8 cellular contexts compared by ENCODE assay signal in the genomic region with DNA sequence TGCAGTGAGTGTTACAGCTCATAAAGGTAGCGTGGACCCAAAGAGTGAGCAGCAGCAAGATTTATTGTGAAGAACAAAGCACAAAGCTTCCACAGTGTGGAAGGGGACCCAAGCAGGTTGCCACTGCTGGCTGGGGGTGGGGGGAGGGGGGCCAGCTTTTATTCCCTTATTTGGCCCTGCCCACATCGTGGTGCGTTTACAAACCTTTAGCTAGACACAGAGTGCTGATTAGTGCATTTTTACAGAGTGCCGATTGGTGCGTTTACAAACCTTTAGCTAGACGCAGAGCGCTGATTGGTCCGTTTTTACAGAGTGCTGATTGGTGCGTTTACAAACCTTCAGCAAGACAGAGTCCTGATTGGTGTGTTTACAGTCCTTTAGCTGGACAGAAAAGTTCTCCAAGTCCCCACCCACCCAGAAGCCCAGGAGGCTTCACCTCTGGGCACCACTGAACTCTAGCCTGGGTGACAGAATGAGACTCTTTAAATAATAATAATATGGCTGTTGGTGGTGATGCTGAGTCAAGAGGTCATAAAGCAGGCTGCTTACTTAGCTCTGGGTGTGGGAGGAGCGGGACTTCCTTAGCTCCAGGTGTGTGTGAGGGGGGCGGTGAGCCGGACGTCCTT. TPM values are rescaled to one million over a fixed set of nuclear protein-coding genes. Genes with fewer than 3 reads are reported as not detected.
DNase-seq lines count a peak whose midpoint lies in the region; ATAC-seq and TF ChIP-seq lines count a peak whose summit lies in the region.
"Not testable (repeated sequence)": the region's sequence is repeated elsewhere in the genome, so short reads cannot be mapped to it uniquely, and the experiment has no call there.

No MANE protein-coding gene starts in this region.

- H4K8ac ChIP-seq in H9 (replicated peaks; ENCODE audit: insufficient read length, low read depth, low read length); neuronal stem cell (ENCODE audit: low read depth, low read length): not testable (repeated sequence)

- H2BK12ac ChIP-seq in H9 (ENCODE audit: insufficient read length, low read depth, low read length); neuronal stem cell (ENCODE audit: low read length): not testable (repeated sequence)

- H3K4me1 ChIP-seq in H9 (ENCODE audit: insufficient read depth, low read length), result not testable (repeated sequence)
- H3K4me1 ChIP-seq in heart right ventricle (peaks cover 11 to 61% (median 36%) of the 10 kb centered on the region in 9 donors), neuronal stem cell (ENCODE audit: control insufficient read depth in 2 of 2, insufficient read depth in 1 of 2, low read depth in 1 of 2, low read length in 2 of 2) (peaks cover 13 to 14% of the 10 kb centered on the region in 2 donors), upper lobe of left lung (peaks cover 17 to 35% (median 25%) of the 10 kb centered on the region in 4 donors)

- not testable (repeated sequence) for TF ChIP-seq POLR2A in upper lobe of left lung (IDR thresholded peaks at IDR 0.05)

- H4K91ac ChIP-seq in H9 (ENCODE audit: insufficient read length, low read depth, low read length); neuronal stem cell (ENCODE audit: low read depth, low read length, poor library complexity): not testable (repeated sequence)

- peak overlapping the region in 1 of 3 experiments; percentile 74; a peak in 4 of 7 replicates for H3K27ac Mint-ChIP-seq in H9

- intact Hi-C loops in heart right ventricle (cut with DNase I), result loop anchor here in 5 of 10 donors (5.0 to 10.0 kb wide), 4 partner anchors 36 to 168 kb away; partner anchors contain the start of gene ESYT2 (in 3 of the 5)

- not testable (repeated sequence) for H3K27ac ChIP-seq in H9 (ENCODE audit: insufficient read length, low read depth, low read length); neuronal stem cell (replicated peaks; ENCODE audit: low read length)
- H3K27ac ChIP-seq in heart right ventricle (peak overlapping the region; percentile 85 to 98 (median 92)), upper lobe of left lung (peak overlapping the region; percentile 83 to 92 (median 85))

- not testable (repeated sequence) for H3K56ac ChIP-seq in H9 (ENCODE audit: insufficient read length, low read depth, low read length)

- not testable (repeated sequence) for H3K9me3 Mint-ChIP-seq in H9

- TF ChIP-seq CTCF in GM12865 (IDR thresholded peaks at IDR 0.05; ENCODE audit: insufficient read depth, low read depth, low read length, missing control alignments); H9 (conservative IDR thresholded peaks at IDR 0.05); heart right ventricle (IDR thresholded peaks at IDR 0.05); upper lobe of left lung (IDR thresholded peaks at IDR 0.05): not testable (repeated sequence)

- not testable (repeated sequence) for H2AFZ ChIP-seq in H9 (ENCODE audit: low read length); neuronal stem cell (ENCODE audit: low read length)

- DNase-seq in GM12865 (ENCODE audit: low read depth); neuronal stem cell (ENCODE audit: low spot score); upper lobe of left lung: not testable (repeated sequence)
- DNase-seq in H9 (peak; percentile 73), HT1080 (ENCODE audit: low read depth) (peak; percentile 56), SW480 (ENCODE audit: low spot score) (peak; percentile 80), astrocyte of the hippocampus (ENCODE audit: low read depth, low spot score) (peak; percentile 35), heart right ventricle (peak in 1 of 2 donors; percentile 54)

- H3K4me3 Mint-ChIP-seq in H9, result peak overlapping the region; percentile 69 to 83

- WGBS in H9 (ENCODE audit: extremely low coverage, insufficient read length, low lambda C conversion rate), result no CpG with 5 or more reads among the region's 13 CpGs
- WGBS in heart right ventricle, 2 donors, result 59 to 65% methylated on average over 13 of the region's 13 CpGs
- no CpG with 5 or more reads among the region's 13 CpGs for WGBS in neuronal stem cell (ENCODE audit: extremely low coverage in 2 of 2, insufficient read length in 2 of 2, insufficient replicate concordance in 1 of 2), 2 donors
- 66 to 85% methylated on average over 8 to 13 of the region's 13 CpGs for WGBS in upper lobe of left lung, 2 donors

- not testable (repeated sequence) for H3K23me2 ChIP-seq in H9 (ENCODE audit: insufficient read length, low read depth, low read length, poor library complexity, severe bottlenecking)

- not testable (repeated sequence) for H3K18ac ChIP-seq in H9 (ENCODE audit: insufficient read length, low read depth, low read length); neuronal stem cell (ENCODE audit: low read length)

- H3K9me3 ChIP-seq in H9 (ENCODE audit: control insufficient read depth, low read depth, low read length); heart right ventricle; neuronal stem cell (replicated peaks in 1 of 2; ENCODE audit: control insufficient read depth in 2 of 2, insufficient read depth in 1 of 2, low read depth in 1 of 2, low read length in 2 of 2); upper lobe of left lung: not testable (repeated sequence)

- not testable (repeated sequence) for H2BK5ac ChIP-seq in H9 (ENCODE audit: insufficient read length, low read length); neuronal stem cell (ENCODE audit: low read length)

- not testable (repeated sequence) for H3K9ac ChIP-seq in H9 (ENCODE audit: extremely low read depth, insufficient read length, low read length); neuronal stem cell (ENCODE audit: low read depth, low read length, poor library complexity)

- not testable (repeated sequence) for H3K27me3 Mint-ChIP-seq in H9 (ENCODE audit: low read depth)

- ATAC-seq in heart right ventricle, result peak in 4 of 8 donors; percentile 3 to 33 (median 14)
- not testable (repeated sequence) for ATAC-seq in upper lobe of left lung (ENCODE audit: low FRiP score in 2 of 2)

- not testable (repeated sequence) for H4K5ac ChIP-seq in H9 (ENCODE audit: insufficient read length, low read depth, low read length)

- not testable (repeated sequence) for H3K14ac ChIP-seq in H9 (ENCODE audit: insufficient read depth, low read length); neuronal stem cell (ENCODE audit: low read length)

- not testable (repeated sequence) for H2BK15ac ChIP-seq in H9 (ENCODE audit: low read depth, low read length); neuronal stem cell (ENCODE audit: low read length)

- not testable (repeated sequence) for H3K79me1 ChIP-seq in H9 (ENCODE audit: insufficient read depth, low read depth, low read length, poor library complexity, severe bottlenecking)
- peaks cover 17% of the 10 kb centered on the region for H3K79me1 ChIP-seq in neuronal stem cell (ENCODE audit: low read depth, low read length)

- not testable (repeated sequence) for H3K23ac ChIP-seq in H9 (ENCODE audit: insufficient read length, low read depth, low read length); neuronal stem cell (ENCODE audit: low read depth, low read length, poor library complexity)

- not testable (repeated sequence) for H3K4ac ChIP-seq in H9 (ENCODE audit: low read depth, low read length); neuronal stem cell (ENCODE audit: low read length)

- H3K36me3 ChIP-seq in heart right ventricle; neuronal stem cell (replicated peaks in 1 of 2; ENCODE audit: control insufficient read depth in 2 of 2, insufficient read depth in 2 of 2, low read length in 2 of 2); upper lobe of left lung: not testable (repeated sequence)

- peak overlapping the region; percentile 50 for H3K4me3 ChIP-seq in GM12865 (ENCODE audit: low read depth, low read length)
- H3K4me3 ChIP-seq in heart right ventricle, result peak overlapping the region in 9 of 10 donors; percentile 30 to 55 (median 51)
- H3K4me3 ChIP-seq in neuronal stem cell (ENCODE audit: low read length in 2 of 2), result not testable (repeated sequence)
- H3K4me3 ChIP-seq in upper lobe of left lung, result peak overlapping the region in 3 of 4 donors; percentile 43 to 58 (median 52)

- H2BK120ac ChIP-seq in H9 (ENCODE audit: low read depth, low read length, poor library complexity, severe bottlenecking); neuronal stem cell (ENCODE audit: low read depth, low read length): not testable (repeated sequence)

- not testable (repeated sequence) for H2AK5ac ChIP-seq in H9 (ENCODE audit: insufficient read length, low read length); neuronal stem cell (ENCODE audit: low read depth, low read length)

- peaks cover 52 to 65% of the 10 kb centered on the region in 2 experiments for H3K4me1 Mint-ChIP-seq in H9

- H3T11ph ChIP-seq in H9 (ENCODE audit: low read length), result not testable (repeated sequence)

- TF ChIP-seq EP300 in upper lobe of left lung (IDR thresholded peaks at IDR 0.05), result not testable (repeated sequence)

- H2BK20ac ChIP-seq in H9 (ENCODE audit: low read depth, low read length, poor library complexity, severe bottlenecking), result not testable (repeated sequence)

- H3K36me3 Mint-ChIP-seq in H9 (ENCODE audit: insufficient read depth in 1 of 3, low read depth in 3 of 3), result peaks cover 10 to 15% (median 12%) of the 10 kb centered on the region in 3 experiments; a peak in 6 of 7 replicates

- H3K27me3 ChIP-seq in H9 (ENCODE audit: insufficient read depth, low read length); heart right ventricle; neuronal stem cell (ENCODE audit: control insufficient read depth in 3 of 3, insufficient read depth in 3 of 3, low read depth in 1 of 3, low read length in 3 of 3); upper lobe of left lung: not testable (repeated sequence)

- not testable (repeated sequence) for H3K79me2 ChIP-seq in H9 (ENCODE audit: insufficient read depth, low read length)

- H4K20me1 ChIP-seq in H9 (ENCODE audit: control insufficient read depth, insufficient read depth, insufficient read length), result not testable (repeated sequence)

- H3K4me2 ChIP-seq in H9 (ENCODE audit: insufficient read depth, insufficient read length, low read length) (peak overlapping the region; percentile 27), neuronal stem cell (ENCODE audit: insufficient read depth, low read length, poor library complexity, severe bottlenecking) (peak overlapping the region; percentile 25)

RNA-seq across cellular contexts. Expression of gene DYNC2I1, which starts 6.7 kb away (rescaled TPM):
- total RNA-seq in H9 (2021) (11.5 and 13.2 TPM in 2 replicates), heart right ventricle (10 to 100 TPM; 15.8 to 32.4 (median 21.1) TPM), upper lobe of left lung (10 to 100 TPM; 17.7 to 61.8 (median 27.3) TPM)
- 1.5 and 2.2 TPM in 2 replicates for total RNA-seq in HT1080 (2014; rRNA removed; shearing (Covaris generic))
- 1.9 and 4.6 TPM in 2 replicates for polyA plus RNA-seq in HT1080 (2015; cell fraction: cytosol; rRNA removed)
- polyA plus RNA-seq in HT1080 (2015; cell fraction: nucleus; rRNA removed), result 9.2 and 10.3 TPM in 2 replicates
- polyA plus RNA-seq in heart right ventricle, result 10 to 100 TPM; 13.6 to 43.1 TPM
- polyA plus RNA-seq in neuronal stem cell (2013, experiment 1 of 2), result 14.3 TPM
- polyA plus RNA-seq in neuronal stem cell (2013, experiment 2 of 2), result 17.2 TPM

RNA-seq across cellular contexts. Expression of gene ESYT2, which starts 33.8 kb away (rescaled TPM):
- total RNA-seq in H9 (2021) (36.7 and 39.0 TPM in 2 replicates), heart right ventricle (10 to 100 TPM; 44.3 to 79.2 (median 50.0) TPM), upper lobe of left lung (100 to 1,000 TPM in 2 of 6 donors, 10 to 100 TPM in 4; 60.7 to 115 (median 74.7) TPM)
- 61.6 and 73.2 TPM in 2 replicates for total RNA-seq in HT1080 (2014; rRNA removed; shearing (Covaris generic))
- polyA plus RNA-seq in HT1080 (2015; cell fraction: cytosol; rRNA removed), result 57.4 and 68.9 TPM in 2 replicates
- 66.0 and 71.5 TPM in 2 replicates for polyA plus RNA-seq in HT1080 (2015; cell fraction: nucleus; rRNA removed)
- 10 to 100 TPM; 18.9 to 26.4 TPM for polyA plus RNA-seq in heart right ventricle
- 11.4 TPM for polyA plus RNA-seq in neuronal stem cell (2013, experiment 1 of 2)
- 11.9 TPM for polyA plus RNA-seq in neuronal stem cell (2013, experiment 2 of 2)
